In genomic region chr3:181756645-181757044, GRCh38 we compare ENCODE assay signal across 22 cellular contexts. TPM values are rescaled to one million over a fixed set of nuclear protein-coding genes. Genes with fewer than 3 reads are reported as not detected.
DNase-seq lines count a peak whose midpoint lies in the region; ATAC-seq and TF ChIP-seq lines count a peak whose summit lies in the region.
"Had no signal": no experiment of that assay in that cellular context is flagged by ENCODE, and none has a peak within 500 bp of the region (broad histone marks: within the 10 kb centered on the region; RNA-seq: fewer than 3 reads in every experiment).

No MANE protein-coding gene starts in this region.

- peak overlapping the region; percentile 47; the same call in 1 of the 2 replicates for H3K4me2 ChIP-seq in OCI-LY7 (ENCODE audit: low read length)
- H3K4me2 ChIP-seq: BLaER1 treated with 17β-estradiol and CSF1 and Interleukin-3, amounts not matched to agents 10 nM and 100 nM; hepatocyte had no signal

- TF ChIP-seq CTCF in OCI-LY7 (conservative IDR thresholded peaks at IDR 0.05; ENCODE audit: low read length) (no peak), spleen (IDR thresholded peaks at IDR 0.05 in 8 of 11, conservative IDR thresholded peaks at IDR 0.05 in 3 of 11) (no peak), left lung (IDR thresholded peaks at IDR 0.05) (no peak)

- whole genome bisulfite sequencing in spleen, 5 donors, result 57 to 66% (median 60%) methylated on average over 2 of the region's 2 CpGs

- H4K20me1 ChIP-seq in OCI-LY7 (ENCODE audit: insufficient read depth, low read length), result no peaks in the 10 kb centered on the region
- H4K20me1 ChIP-seq: BLaER1 treated with 17β-estradiol and CSF1 and Interleukin-3, amounts not matched to agents 10 nM and 100 nM had no signal

- H3K9me2 ChIP-seq in OCI-LY7 (ENCODE audit: insufficient read depth, low read length), result no peaks in the 10 kb centered on the region

- peak; percentile 35 for DNase-seq in NCI-H2029 treated with DMSO at 0.1 percent for 48 hours (lab: John Stamatoyannopoulos, UW)
- DNase-seq in NCI-H2029 (lab: John Stamatoyannopoulos, UW), result no peak
- no peak for DNase-seq in OCI-LY7 (ENCODE audit: low spot score)
- DNase-seq in iPS DF 19.7 (ENCODE audit: low read depth, low spot score), result peak; percentile 65
- DNase-seq in T-helper 1 cell, result no peak
- DNase-seq in spleen, result no peak
- DNase-seq in left lung, result no peak
- DNase-seq: activated CD4-positive, CD25-positive, alpha-beta regulatory T cell; activated CD8-positive, alpha-beta T cell treated with anti-CD3 and anti-CD28 coated beads, Interleukin-2, amount 10 ng/mL, durations not matched to agents 7 days and 5 days; activated naive CD4-positive, alpha-beta T cell treated with anti-CD3 and anti-CD28 coated beads for 36 hours; activated T-cell treated with anti-CD3 and anti-CD28 coated beads, Interleukin-2, amount 50 U/mL, for 4 hours; left ventricle myocardium superior; mucosa of descending colon; stimulated activated CD4-positive, alpha-beta T cell treated with anti-CD3 and anti-CD28 coated beads, Interleukin-15, amount 100 ng/mL, for 24 hours; testis had no signal

- no peak overlapping the region for H3K4me3 ChIP-seq in OCI-LY7 (ENCODE audit: low read depth, low read length, poor library complexity, severe bottlenecking)
- H3K4me3 ChIP-seq in neuron (ENCODE audit: low read length), result peak overlapping the region; percentile 55
- H3K4me3 ChIP-seq in spleen, result no peak overlapping the region
- H3K4me3 ChIP-seq in left lung, result no peak overlapping the region
- H3K4me3 ChIP-seq: ascending aorta; BLaER1 treated with 17β-estradiol and CSF1 and Interleukin-3, amounts not matched to agents 10 nM and 100 nM; hepatocyte; mucosa of descending colon; right atrium auricular region; testis had no signal

- POLR2A ChIA-PET in OCI-LY7 (lab: Charles Lee), result interaction anchor here (0.6 to 0.7 kb wide), 2 partner anchors 29 to 194 kb away, joined by 3 read pairs; no protein-coding TSS in a partner anchor

- H3K4me1 ChIP-seq in OCI-LY7 (ENCODE audit: insufficient read depth, low read length, poor library complexity, severe bottlenecking), result peaks cover 22% of the 10 kb centered on the region
- peaks cover 61% of the 10 kb centered on the region for H3K4me1 ChIP-seq in neuron (ENCODE audit: insufficient read depth, low read length)
- no peaks in the 10 kb centered on the region for H3K4me1 ChIP-seq in spleen
- no peaks in the 10 kb centered on the region for H3K4me1 ChIP-seq in left lung
- H3K4me1 ChIP-seq: ascending aorta; BLaER1 treated with 17β-estradiol and CSF1 and Interleukin-3, amounts not matched to agents 10 nM and 100 nM; right atrium auricular region; testis had no signal

- H2AFZ ChIP-seq in OCI-LY7 (ENCODE audit: low read length) (peak overlapping the region; percentile 79), neuron (ENCODE audit: low read depth, low read length) (no peak overlapping the region)
- H2AFZ ChIP-seq: hepatocyte had no signal

- intact Hi-C loops in OCI-LY7 (cut with micrococcal nuclease; ENCODE audit: unreplicated experiment) (no loop called here), spleen (cut with DNase I; ENCODE audit: low total_unique reads) (no loop called here), left lung (cut with DNase I) (no loop called here)

- no peak for ATAC-seq in left lung
- ATAC-seq: activated CD8-positive, alpha-beta T cell treated with anti-CD3 and anti-CD28 coated beads, Interleukin-2, amount 10 ng/mL, durations not matched to agents 7 days and 5 days; activated T-cell treated with anti-CD3 and anti-CD28 coated beads, Interleukin-2, amount 50 U/mL, for 4 hours; left ventricle myocardium superior; mucosa of descending colon had no signal

- BruUV-seq in OCI-LY7 (replicated peaks; lab: Mats Ljungman, UMichigan), result no TSS peak

- H3K27me3 ChIP-seq in neuron (ENCODE audit: insufficient read depth, low read length) (no peaks in the 10 kb centered on the region), spleen (replicated peaks in 1 of 7) (peaks cover 0 to 30% (median 11%) of the 10 kb centered on the region in 7 donors), left lung (peaks cover 0 to 20% of the 10 kb centered on the region in 2 donors)
- H3K27me3 ChIP-seq: BLaER1 treated with 17β-estradiol and CSF1 and Interleukin-3, amounts not matched to agents 10 nM and 100 nM; testis had no signal

- H3K27ac ChIP-seq in OCI-LY7 (ENCODE audit: low read depth, low read length, poor library complexity, severe bottlenecking), result no peak overlapping the region
- no peak overlapping the region for H3K27ac ChIP-seq in spleen
- H3K27ac ChIP-seq in left lung, result no peak overlapping the region
- H3K27ac ChIP-seq: ascending aorta; BLaER1 treated with 17β-estradiol and CSF1 and Interleukin-3, amounts not matched to agents 10 nM and 100 nM; hepatocyte; right atrium auricular region; testis had no signal

- TF ChIP-seq POLR2A in spleen (IDR thresholded peaks at IDR 0.05), result no peak

- CTCF ChIA-PET in OCI-LY7 (lab: Charles Lee; ENCODE audit: unreplicated experiment), result no interaction called here

- H3K9me3 ChIP-seq in OCI-LY7 (ENCODE audit: low read length), result no peaks in the 10 kb centered on the region
- H3K9me3 ChIP-seq in neuron (ENCODE audit: low read length), result no peaks in the 10 kb centered on the region
- no peaks in the 10 kb centered on the region for H3K9me3 ChIP-seq in spleen
- no peaks in the 10 kb centered on the region for H3K9me3 ChIP-seq in left lung
- H3K9me3 ChIP-seq: ascending aorta; BLaER1 treated with 17β-estradiol and CSF1 and Interleukin-3, amounts not matched to agents 10 nM and 100 nM; mucosa of descending colon; right atrium auricular region; testis had no signal

- H3K79me2 ChIP-seq in OCI-LY7 (ENCODE audit: insufficient read depth, low read depth, low read length), result no peaks in the 10 kb centered on the region
- H3K79me2 ChIP-seq: hepatocyte had no signal

- H3K36me3 ChIP-seq in OCI-LY7 (ENCODE audit: insufficient read depth, low read length) (no peaks in the 10 kb centered on the region), neuron (ENCODE audit: insufficient read depth, low read length) (no peaks in the 10 kb centered on the region), spleen (no peaks in the 10 kb centered on the region), left lung (no peaks in the 10 kb centered on the region)
- H3K36me3 ChIP-seq: ascending aorta; BLaER1 treated with 17β-estradiol and CSF1 and Interleukin-3, amounts not matched to agents 10 nM and 100 nM; right atrium auricular region had no signal

RNA-seq across cellular contexts. Expression of gene SOX2, which starts 44.9 kb away (rescaled TPM):
- 33.5 and 36.3 TPM in 2 replicates for total RNA-seq in OCI-LY7 (2014; rRNA removed; shearing (Covaris generic))
- total RNA-seq in OCI-LY7 (2022) (11.3 and 11.5 TPM in 2 replicates), spleen (under 1 TPM in 2 of 7 donors, not detected in 5; 0.10 to 0.43 TPM), left lung (1 to 10 TPM in 1 of 2 donors, not detected in 1; 2.4 TPM)
- polyA plus RNA-seq in spleen, result under 1 TPM; 0.02 to 0.54 (median 0.05) TPM
- total RNA-seq: activated CD8-positive, alpha-beta T cell treated with anti-CD3 and anti-CD28 coated beads, Interleukin-2, amount 10 ng/mL, durations not matched to agents 7 days and 5 days; activated naive CD4-positive, alpha-beta T cell treated with anti-CD3 and anti-CD28 coated beads for 36 hours; fibroblast of villous mesenchyme; omental fat pad had no signal

Comparison
In these comparisons a context has a peak if more than half of its experiments do, and no peak if none do; other contexts are left out.
1. DNase-seq: peak in NCI-H2029 treated with DMSO at 0.1 percent for 48 hours (single experiment) and iPS DF 19.7 (single experiment); none in NCI-H2029 (single experiment), OCI-LY7 (single experiment), T-helper 1 cell (0 of 5), spleen (single experiment) and left lung (0 of 2).